In genomic region chr11:66957971-66958231, GRCh38 we compare ENCODE assay signal across 3 cellular contexts.
TF ChIP-seq lines count a peak whose summit lies in the region.

No MANE protein-coding gene starts in this region.

TF ChIP-seq in A549, 52 proteins besides CTCF, POLR2A, EP300 and RAD21:
- TF ChIP-seq REST (IDR thresholded peaks at IDR 0.05) (no peak), SMC3 (IDR thresholded peaks at IDR 0.05) (0 out of 3 replicates have a peak, but pooled peaks have one; percentile 15)

TF ChIP-seq in endothelial cell of umbilical vein, 7 proteins besides CTCF, POLR2A, EP300 and RAD21:
- TF ChIP-seq GATA2 (IDR thresholded peaks at IDR 0.05; ENCODE audit: insufficient read depth, insufficient read length, low read depth, low read length) (no peak), MAX (IDR thresholded peaks at IDR 0.05; ENCODE audit: insufficient read depth, insufficient read length) (no peak), POLR2AphosphoS5 (IDR thresholded peaks at IDR 0.05; ENCODE audit: insufficient read depth, low read depth, low read length) (no peak), MYC (IDR thresholded peaks at IDR 0.05; ENCODE audit: low read depth, low read length) (no peak), EZH2 (IDR thresholded peaks at IDR 0.05; ENCODE audit: borderline replicate concordance, low read depth, low read length, severe bottlenecking) (no peak)

TF ChIP-seq in neural cell, 6 proteins besides CTCF, POLR2A, EP300 and RAD21:
- TF ChIP-seq EZH2 (IDR thresholded peaks at IDR 0.05; ENCODE audit: borderline replicate concordance, insufficient read depth, low read length, poor library complexity, severe bottlenecking) (no peak), SMC3 (conservative IDR thresholded peaks at IDR 0.05; ENCODE audit: poor library complexity) (no peak), MXI1 (conservative IDR thresholded peaks at IDR 0.05; ENCODE audit: poor library complexity, severe bottlenecking) (no peak)
